Comparison of ENCODE assay signal across 8 cellular contexts in genomic region chr2:205680067-205680466, GRCh38. TPM values are rescaled to one million over a fixed set of nuclear protein-coding genes. Genes with fewer than 3 reads are reported as not detected.
DNase-seq lines count a peak whose midpoint lies in the region; ATAC-seq and TF ChIP-seq lines count a peak whose summit lies in the region.

No MANE protein-coding gene starts in this region.

- intact Hi-C loops in esophagus muscularis mucosa (cut with DNase I): loop anchor here (5.0 kb wide), 1 partner anchor 82 kb away; no protein-coding TSS in a partner anchor

- H3K4me3 Mint-ChIP-seq in nephron: peak overlapping the region; percentile 63 to 78 (median 76)

- H3K9me3 ChIP-seq in esophagus muscularis mucosa: no peaks in the 10 kb centered on the region

- no peak for TF ChIP-seq POLR2A in esophagus muscularis mucosa (IDR thresholded peaks at IDR 0.05; ENCODE audit: low read depth)

- TF ChIP-seq EP300 in esophagus muscularis mucosa (IDR thresholded peaks at IDR 0.05): no peak

- WGBS in esophagus muscularis mucosa: 46% methylated on average over 3 of the region's 3 CpGs

- H3K9me3 Mint-ChIP-seq in nephron: no peaks in the 10 kb centered on the region

- H3K27ac Mint-ChIP-seq in nephron: peak overlapping the region; percentile 6 to 58 (median 28)

- ATAC-seq in HG03521 (IDR thresholded peaks at IDR 0.05; ENCODE audit: unreplicated experiment): peak; percentile 49

- no peaks in the 10 kb centered on the region for H3K36me3 ChIP-seq in esophagus muscularis mucosa

- H3K36me3 Mint-ChIP-seq in nephron (ENCODE audit: low read depth): no peaks in the 10 kb centered on the region

- peak; percentile 72 for TF ChIP-seq CTCF in GM20000 (IDR thresholded peaks at IDR 0.05; ENCODE audit: extremely low read depth, missing control alignments)
- TF ChIP-seq CTCF in esophagus muscularis mucosa (IDR thresholded peaks at IDR 0.05): peak; percentile 53 to 70 (median 69)
- peak; percentile 61 to 68 (median 66) for TF ChIP-seq CTCF in nephron (IDR thresholded peaks at IDR 0.05; ENCODE audit: unreplicated experiment in 3 of 3)

- H3K27ac ChIP-seq in esophagus muscularis mucosa (replicated peaks in 1 of 4): peak overlapping the region in 2 of 4 donors; percentile 94 to 98

- H3K4me3 ChIP-seq in esophagus muscularis mucosa: no peak overlapping the region

- DNase-seq in DMS153 (lab: John Stamatoyannopoulos, UW) (peak; percentile 96), GM20000 (ENCODE audit: low spot score) (peak; percentile 75), NCI-H526 (lab: John Stamatoyannopoulos, UW) (peak; percentile 91 to 97), esophagus muscularis mucosa (ENCODE audit: extremely low spot score) (peak; percentile 92)
- DNase-seq in activated CD4-positive, alpha-beta T cell treated with anti-CD3 and anti-CD28 coated beads, Interleukin-2, amount 50 U/mL, for 1 hour: peak; percentile 32
- no peak for DNase-seq in NK-92 treated with Interleukin-12 subunit alpha and Interleukin-12 subunit beta, amount 100 ng/mL, for 24 hours (lab: John Stamatoyannopoulos, UW)

- no peaks in the 10 kb centered on the region for H3K27me3 ChIP-seq in esophagus muscularis mucosa

- H3K27me3 Mint-ChIP-seq in nephron (ENCODE audit: low read depth): peaks cover 20% of the 10 kb centered on the region

- H3K4me1 Mint-ChIP-seq in nephron: peaks cover 51% of the 10 kb centered on the region

- peaks cover 14 to 29% (median 27%) of the 10 kb centered on the region in 4 donors for H3K4me1 ChIP-seq in esophagus muscularis mucosa

RNA-seq across cellular contexts. Expression of gene NRP2, which starts 2.2 kb away (rescaled TPM):
- total RNA-seq in esophagus muscularis mucosa: 100 to 1,000 TPM; 195 to 440 (median 314) TPM
